ENCODE assay signal across 8 cellular contexts in the genomic region with DNA sequence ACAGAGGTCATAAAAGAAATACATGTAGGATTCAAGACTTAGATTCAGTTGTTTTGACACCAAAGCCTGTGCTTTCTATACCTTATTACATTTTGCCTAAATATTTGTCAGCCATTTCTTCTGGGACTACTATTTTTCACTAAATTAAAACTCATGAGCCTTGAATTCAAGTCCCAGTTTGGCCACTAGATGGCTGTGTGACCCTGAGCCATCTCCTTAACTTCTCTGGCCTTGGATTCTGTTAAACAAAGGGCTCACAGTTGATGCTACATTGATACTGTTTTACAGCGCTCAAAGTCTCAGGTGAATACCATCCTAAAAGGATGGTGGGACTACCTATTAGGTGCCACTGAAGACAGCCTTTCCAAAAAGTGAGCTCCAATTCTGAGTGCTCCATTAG. TPM values are rescaled to one million over a fixed set of nuclear protein-coding genes. Genes with fewer than 3 reads are reported as not detected.
A peak's percentile ranks its signal among the peaks of the same experiment; 100 is the strongest.
DNase-seq lines count a peak whose midpoint lies in the region; ATAC-seq and TF ChIP-seq lines count a peak whose summit lies in the region.

No MANE protein-coding gene starts in this region.

- DNase-seq in ELR (ENCODE audit: low read depth) (peak; percentile 44), GM20000 (ENCODE audit: low spot score) (peak; percentile 8), PC-3 (peak; percentile 83), glutamatergic neuron (peak; percentile 24), Peyer's patch (no peak), NCI-H146 treated with DMSO at 0.1 percent for 48 hours (lab: John Stamatoyannopoulos, UW; ENCODE audit: unreplicated experiment) (no peak)
- no peak for DNase-seq in NK-92 treated with Interleukin-12 subunit alpha and Interleukin-12 subunit beta, amount 100 ng/mL, for 24 hours (lab: John Stamatoyannopoulos, UW)

- H3K4me1 ChIP-seq in PC-3 (ENCODE audit: insufficient read depth, low read length) (no peaks in the 10 kb centered on the region), Peyer's patch (no peaks in the 10 kb centered on the region)

- no peaks in the 10 kb centered on the region for H3K4me1 Mint-ChIP-seq in glutamatergic neuron (ENCODE audit: low read depth, unreplicated experiment)

- H3K9me3 Mint-ChIP-seq in glutamatergic neuron (ENCODE audit: unreplicated experiment), result no peaks in the 10 kb centered on the region

- no peak overlapping the region for H3K27ac Mint-ChIP-seq in glutamatergic neuron (ENCODE audit: unreplicated experiment)

- no peak overlapping the region for H3K9ac ChIP-seq in PC-3 (ENCODE audit: low read length)

- H3K36me3 ChIP-seq in PC-3 (ENCODE audit: low read depth, low read length) (no peaks in the 10 kb centered on the region), Peyer's patch (no peaks in the 10 kb centered on the region)

- no peak overlapping the region for H2AFZ ChIP-seq in PC-3 (ENCODE audit: low read length)

- no peaks in the 10 kb centered on the region for H4K20me1 ChIP-seq in PC-3 (ENCODE audit: low read length)

- no peak for TF ChIP-seq POLR2A in Peyer's patch (IDR thresholded peaks at IDR 0.05)

- ATAC-seq in PC-3 (peak; percentile 70), HG03565 (IDR thresholded peaks at IDR 0.05; ENCODE audit: unreplicated experiment) (no peak)

- H3K27ac ChIP-seq in PC-3 (ENCODE audit: low read length) (no peak overlapping the region), Peyer's patch (no peak overlapping the region)

- no peaks in the 10 kb centered on the region for H3K27me3 Mint-ChIP-seq in glutamatergic neuron (ENCODE audit: unreplicated experiment)

- CTCF ChIA-PET in PC-3 (lab: Charles Lee), result interaction anchor here (0.6 kb wide), 1 partner anchor 1592 kb away, joined by 4 read pairs; no protein-coding TSS in a partner anchor

- no peak overlapping the region for H3K4me3 ChIP-seq in PC-3 (ENCODE audit: low read length)
- H3K4me3 ChIP-seq in Peyer's patch, result no peak overlapping the region

- H3K9me3 ChIP-seq in PC-3 (ENCODE audit: low read length) (no peaks in the 10 kb centered on the region), Peyer's patch (no peaks in the 10 kb centered on the region)

- intact Hi-C loops in PC-3 (cut with micrococcal nuclease), result loop anchor here (5.0 to 10.0 kb wide), 3 partner anchors 349 to 632 kb away; no protein-coding TSS in a partner anchor

- no peaks in the 10 kb centered on the region for H3K79me2 ChIP-seq in PC-3 (ENCODE audit: low read length)

- H3K4me3 Mint-ChIP-seq in glutamatergic neuron (ENCODE audit: unreplicated experiment), result no peak overlapping the region

- peaks cover 28% of the 10 kb centered on the region for H3K27me3 ChIP-seq in PC-3 (ENCODE audit: low read length)
- H3K27me3 ChIP-seq in Peyer's patch, result no peaks in the 10 kb centered on the region

- TF ChIP-seq CTCF in GM20000 (IDR thresholded peaks at IDR 0.05; ENCODE audit: extremely low read depth, missing control alignments) (peak; percentile 41), PC-3 (conservative IDR thresholded peaks at IDR 0.05; ENCODE audit: low read depth, low read length) (peak; percentile 96), glutamatergic neuron (IDR thresholded peaks at IDR 0.05; ENCODE audit: partially characterized antibody, unreplicated experiment) (peak; percentile 65), Peyer's patch (IDR thresholded peaks at IDR 0.05) (no peak)

- no peaks in the 10 kb centered on the region for H3F3A ChIP-seq in PC-3 (ENCODE audit: low read length, unreplicated experiment)

- POLR2A ChIA-PET in PC-3 (lab: Charles Lee; ENCODE audit: unreplicated experiment), result no interaction called here

- BruUV-seq in PC-3 (replicated peaks; lab: Mats Ljungman, UMichigan), result no TSS peak

- no peaks in the 10 kb centered on the region for H3K36me3 Mint-ChIP-seq in glutamatergic neuron (ENCODE audit: unreplicated experiment)

- H3K4me2 ChIP-seq in PC-3 (ENCODE audit: low read length), result no peak overlapping the region

- no peaks in the 10 kb centered on the region for H3K9me2 ChIP-seq in PC-3 (replicated peaks; ENCODE audit: low read length)

RNA-seq across cellular contexts. Expression of a gene that starts 39.6 kb away (rescaled TPM):
- total RNA-seq in PC-3 (2014; rRNA removed) (0.15 and 3.3 TPM in 2 replicates), glutamatergic neuron (ENCODE audit: unreplicated experiment) (not detected), Peyer's patch (not detected)

Comparison
In these comparisons a context has a peak if more than half of its experiments do, and no peak if none do; other contexts are left out.
1. DNase-seq: peak in ELR (single experiment), GM20000 (single experiment), PC-3 (single experiment) and glutamatergic neuron (single experiment); none in NK-92 treated with Interleukin-12 subunit alpha and Interleukin-12 subunit beta, amount 100 ng/mL, for 24 hours (single experiment), Peyer's patch (0 of 3) and NCI-H146 treated with DMSO at 0.1 percent for 48 hours (single experiment).
2. CTCF ChIP-seq: peak in GM20000 (single experiment), PC-3 (single experiment) and glutamatergic neuron (single experiment); none in Peyer's patch (0 of 6).